22 cellular contexts compared by ENCODE assay signal in genomic region chr6:166750125-166750793, GRCh38.
DNase-seq lines count a peak whose midpoint lies in the region; ATAC-seq and TF ChIP-seq lines count a peak whose summit lies in the region.
"Had no signal": no experiment of that assay in that cellular context is flagged by ENCODE, and none has a peak within 500 bp of the region (broad histone marks: within the 10 kb centered on the region; RNA-seq: fewer than 3 reads in every experiment).

No MANE protein-coding gene starts in this region.

- POLR2A ChIA-PET in IMR-90 (lab: Charles Lee; ENCODE audit: unreplicated experiment) = interaction anchor here (0.6 kb wide), 1 partner anchor 11 kb away, joined by 3 read pairs; no protein-coding TSS in a partner anchor

- no peak overlapping the region for H2AK9ac ChIP-seq in IMR-90 (replicated peaks; ENCODE audit: low read depth, low read length, poor library complexity)

- H4K91ac ChIP-seq in IMR-90 (ENCODE audit: insufficient read depth, low read depth, low read length) = no peak overlapping the region

- H3K27me3 Mint-ChIP-seq in T-helper 17 cell (peaks cover 10% of the 10 kb centered on the region), glutamatergic neuron (ENCODE audit: unreplicated experiment) (peaks cover 9% of the 10 kb centered on the region)

- TF ChIP-seq CTCF in IMR-90 (conservative IDR thresholded peaks at IDR 0.05; ENCODE audit: low read depth, low read length) = no peak
- TF ChIP-seq CTCF in glutamatergic neuron (IDR thresholded peaks at IDR 0.05; ENCODE audit: partially characterized antibody, unreplicated experiment) = no peak
- TF ChIP-seq CTCF in brain microvascular endothelial cell (IDR thresholded peaks at IDR 0.05; ENCODE audit: low read depth, low read length, missing control alignments) = no peak

- 64% methylated on average over 12 of the region's 18 CpGs; no CpG with 5 or more reads in 1 of the 2 experiments for WGBS in IMR-90 (ENCODE audit: extremely low coverage in 2 of 2, insufficient read length in 1 of 2), 2 experiments

- no peak overlapping the region for H3K14ac ChIP-seq in IMR-90 (replicated peaks; ENCODE audit: low read depth, low read length)

- no peak overlapping the region for H3K18ac ChIP-seq in IMR-90 (ENCODE audit: low read depth, low read length)

- H2BK15ac ChIP-seq in IMR-90 (ENCODE audit: low read depth, low read length) = no peak overlapping the region

- no peak overlapping the region for H3K4me2 ChIP-seq in IMR-90 (ENCODE audit: low read depth, low read length)

- H3K36me3 ChIP-seq in IMR-90 (ENCODE audit: control insufficient read depth, insufficient read depth, low read length) (no peaks in the 10 kb centered on the region), brain microvascular endothelial cell (replicated peaks) (no peaks in the 10 kb centered on the region)
- H3K36me3 ChIP-seq: adrenal gland, BE2C, lower lobe of right lung, MG63, prostate gland, spleen had no signal

- H3K4me1 Mint-ChIP-seq in T-helper 17 cell (peaks cover 9% of the 10 kb centered on the region), glutamatergic neuron (ENCODE audit: low read depth, unreplicated experiment) (peaks cover 43% of the 10 kb centered on the region)
- H3K4me1 Mint-ChIP-seq in stimulated activated effector memory CD8-positive, alpha-beta T cell treated with anti-CD3 and anti-CD28 coated beads, Interleukin-12 subunit alpha, Interleukin-12 subunit beta, amount 100 ng/mL, for 72 hours = peaks cover 12% of the 10 kb centered on the region

- H3K4ac ChIP-seq in IMR-90 (ENCODE audit: low read depth, low read length) = no peak overlapping the region

- dilution Hi-C loops in IMR-90 (cut with HindIII; ENCODE audit: low sequenced_read_pairs, unreplicated experiment) = no loop called here

- peaks cover 2% of the 10 kb centered on the region; the same call in 1 of the 2 replicates for H3K4me1 ChIP-seq in IMR-90 (ENCODE audit: control insufficient read depth, insufficient read depth, low read length)
- H3K4me1 ChIP-seq: adrenal gland, lower lobe of right lung, prostate gland had no signal

- H4K8ac ChIP-seq in IMR-90 (ENCODE audit: low read depth in 2 of 2, low read length in 2 of 2) = no peak overlapping the region

- H3K27ac ChIP-seq in IMR-90 (ENCODE audit: insufficient read depth, low read length) = no peak overlapping the region
- H3K27ac ChIP-seq in brain microvascular endothelial cell = no peak overlapping the region
- H3K27ac ChIP-seq: adrenal gland, lower lobe of right lung, prostate gland had no signal

- no peak overlapping the region for H2BK120ac ChIP-seq in IMR-90 (ENCODE audit: low read depth, low read length)

- H3K27me3 ChIP-seq in IMR-90 (ENCODE audit: control insufficient read depth, insufficient read depth, low read length) (peaks cover 13% of the 10 kb centered on the region; the same call in 1 of the 2 replicates), brain microvascular endothelial cell (replicated peaks) (no peaks in the 10 kb centered on the region)
- H3K27me3 ChIP-seq: adrenal gland, BE2C had no signal

- no peak for TF ChIP-seq POLR2A in IMR-90 (IDR thresholded peaks at IDR 0.05; ENCODE audit: low read depth, low read length)

- no peak overlapping the region for H2BK20ac ChIP-seq in IMR-90 (ENCODE audit: low read depth, low read length)

- H3K23ac ChIP-seq in IMR-90 (ENCODE audit: low read depth, low read length) = no peak overlapping the region

- BruUV-seq in IMR-90 (replicated peaks; lab: Mats Ljungman, UMichigan) = no TSS peak

- H4K20me1 ChIP-seq in IMR-90 (ENCODE audit: insufficient read depth, low read length) = no peaks in the 10 kb centered on the region

- H3K9ac ChIP-seq in IMR-90 (ENCODE audit: low read depth, low read length) = no peak overlapping the region

- in situ Hi-C loops in IMR-90 (cut with MboI; ENCODE audit: low sequenced_read_pairs) = no loop called here
- in situ Hi-C loops in brain microvascular endothelial cell (cut with HindIII; ENCODE audit: low pct_ligation_motif_present, low sequenced_read_pairs) = no loop called here

- H3K9me1 ChIP-seq in IMR-90 (ENCODE audit: insufficient read depth, low read length) = no peaks in the 10 kb centered on the region

- intact Hi-C loops in IMR-90 (cut with micrococcal nuclease) = no loop called here

- DNase-seq in IMR-90 (peak; percentile 13), T-helper 17 cell (no peak), glutamatergic neuron (no peak), 8988T (no peak), brain microvascular endothelial cell (no peak), NCI-H446 (lab: John Stamatoyannopoulos, UW) (no peak)
- DNase-seq in stimulated activated effector memory CD8-positive, alpha-beta T cell treated with anti-CD3 and anti-CD28 coated beads, Interleukin-12 subunit alpha, Interleukin-12 subunit beta, amount 100 ng/mL, for 72 hours (ENCODE audit: low spot score in 2 of 2) = no peak
- DNase-seq: activated CD4-positive, CD25-positive, alpha-beta regulatory T cell; activated CD8-positive, alpha-beta memory T cell treated with anti-CD3 and anti-CD28 coated beads for 24 hours; adrenal gland; BE2C; central memory CD4-positive, alpha-beta T cell; effector CD8-positive, alpha-beta T cell; lower lobe of right lung; MG63; natural killer cell; NCI-H1930; NCI-H510A treated with DMSO at 0.1 percent for 48 hours; SIG-M5; spleen had no signal

- no peak for TF ChIP-seq RAD21 in IMR-90 (IDR thresholded peaks at IDR 0.05; ENCODE audit: low read length)

- peaks cover 3% of the 10 kb centered on the region for H3K36me3 Mint-ChIP-seq in T-helper 17 cell (ENCODE audit: low read depth)
- H3K36me3 Mint-ChIP-seq in glutamatergic neuron (ENCODE audit: unreplicated experiment) = no peaks in the 10 kb centered on the region
- peaks cover 6% of the 10 kb centered on the region for H3K36me3 Mint-ChIP-seq in stimulated activated effector memory CD8-positive, alpha-beta T cell treated with anti-CD3 and anti-CD28 coated beads, Interleukin-12 subunit alpha, Interleukin-12 subunit beta, amount 100 ng/mL, for 72 hours
- H3K36me3 Mint-ChIP-seq: natural killer cell had no signal

- no peak overlapping the region for H3K56ac ChIP-seq in IMR-90 (ENCODE audit: extremely low read depth, insufficient read depth, low read length)

- H3K27ac Mint-ChIP-seq in T-helper 17 cell = peak overlapping the region; percentile 49
- H3K27ac Mint-ChIP-seq in glutamatergic neuron (ENCODE audit: unreplicated experiment) = peak overlapping the region; percentile 87
- H3K27ac Mint-ChIP-seq in stimulated activated effector memory CD8-positive, alpha-beta T cell treated with anti-CD3 and anti-CD28 coated beads, Interleukin-12 subunit alpha, Interleukin-12 subunit beta, amount 100 ng/mL, for 72 hours = peak overlapping the region; percentile 33
- H3K27ac Mint-ChIP-seq: natural killer cell had no signal

- H3K9me3 Mint-ChIP-seq in glutamatergic neuron (ENCODE audit: unreplicated experiment) = peaks cover 17% of the 10 kb centered on the region
- H3K9me3 Mint-ChIP-seq in stimulated activated effector memory CD8-positive, alpha-beta T cell treated with anti-CD3 and anti-CD28 coated beads, Interleukin-12 subunit alpha, Interleukin-12 subunit beta, amount 100 ng/mL, for 72 hours = no peaks in the 10 kb centered on the region
- H3K9me3 Mint-ChIP-seq: natural killer cell had no signal

- H3K79me1 ChIP-seq in IMR-90 (ENCODE audit: low read depth in 1 of 2, low read length in 2 of 2) = no peaks in the 10 kb centered on the region

- H2AFZ ChIP-seq in IMR-90 (replicated peaks; ENCODE audit: low read length, poor library complexity) = no peak overlapping the region

- H3K9me3 ChIP-seq in IMR-90 (ENCODE audit: control insufficient read depth, insufficient read depth, low read length) = no peaks in the 10 kb centered on the region
- no peaks in the 10 kb centered on the region for H3K9me3 ChIP-seq in T-helper 17 cell (ENCODE audit: control insufficient read depth, low read length, poor library complexity, severe bottlenecking)
- H3K9me3 ChIP-seq: adrenal gland, BE2C, lower lobe of right lung, MG63, prostate gland, spleen had no signal

- ATAC-seq in IMR-90 (ENCODE audit: low read depth) = peak; percentile 40
- ATAC-seq in T-helper 17 cell = no peak
- ATAC-seq in stimulated activated effector memory CD8-positive, alpha-beta T cell treated with anti-CD3 and anti-CD28 coated beads, Interleukin-12 subunit alpha, Interleukin-12 subunit beta, amount 100 ng/mL, for 72 hours = no peak
- no peak for ATAC-seq in HG02588 (IDR thresholded peaks at IDR 0.05; ENCODE audit: unreplicated experiment)

- CTCF ChIA-PET in IMR-90 (lab: Yijun Ruan, JAX) = no interaction called here

- H3K4me3 Mint-ChIP-seq in T-helper 17 cell = peak overlapping the region; percentile 39
- H3K4me3 Mint-ChIP-seq in glutamatergic neuron (ENCODE audit: unreplicated experiment) = peak overlapping the region; percentile 57
- no peak overlapping the region for H3K4me3 Mint-ChIP-seq in stimulated activated effector memory CD8-positive, alpha-beta T cell treated with anti-CD3 and anti-CD28 coated beads, Interleukin-12 subunit alpha, Interleukin-12 subunit beta, amount 100 ng/mL, for 72 hours
- H3K4me3 Mint-ChIP-seq: natural killer cell had no signal

- H3K4me3 ChIP-seq in IMR-90 (ENCODE audit: insufficient read depth, low read depth, low read length) (no peak overlapping the region), brain microvascular endothelial cell (ENCODE audit: low read depth, low read length) (no peak overlapping the region)
- H3K4me3 ChIP-seq: adrenal gland, lower lobe of right lung, MG63, prostate gland had no signal

- no peak overlapping the region for H2AK5ac ChIP-seq in IMR-90 (ENCODE audit: low read depth, low read length)

- H4K5ac ChIP-seq in IMR-90 (ENCODE audit: low read depth, low read length) = no peak overlapping the region

- no peak overlapping the region for H2BK5ac ChIP-seq in IMR-90 (ENCODE audit: low read depth, low read length, poor library complexity, severe bottlenecking)

TF ChIP-seq in IMR-90, 13 proteins besides CTCF, POLR2A, EP300 and RAD21:
- no peak for TF ChIP-seq SMC3 (IDR thresholded peaks at IDR 0.05; ENCODE audit: low read depth, low read length)
- no peak for TF ChIP-seq ELK1 (IDR thresholded peaks at IDR 0.05; ENCODE audit: borderline replicate concordance, low read depth, low read length)
- TF ChIP-seq CEBPB (IDR thresholded peaks at IDR 0.05; ENCODE audit: low read depth, low read length) = no peak
- no peak for TF ChIP-seq BHLHE40 (IDR thresholded peaks at IDR 0.05; ENCODE audit: low read depth, low read length)

Comparison
In these comparisons a context has a peak if more than half of its experiments do, and no peak if none do; other contexts are left out.
1. H3K27ac Mint-ChIP-seq: peak in every context shown above with its lines; median percentile 87 in glutamatergic neuron; 49 in T-helper 17 cell; 33 in stimulated activated effector memory CD8-positive, alpha-beta T cell treated with anti-CD3 and anti-CD28 coated beads, Interleukin-12 subunit alpha, Interleukin-12 subunit beta, amount 100 ng/mL, for 72 hours.